8 cellular contexts compared by ENCODE assay signal in the genomic region with DNA sequence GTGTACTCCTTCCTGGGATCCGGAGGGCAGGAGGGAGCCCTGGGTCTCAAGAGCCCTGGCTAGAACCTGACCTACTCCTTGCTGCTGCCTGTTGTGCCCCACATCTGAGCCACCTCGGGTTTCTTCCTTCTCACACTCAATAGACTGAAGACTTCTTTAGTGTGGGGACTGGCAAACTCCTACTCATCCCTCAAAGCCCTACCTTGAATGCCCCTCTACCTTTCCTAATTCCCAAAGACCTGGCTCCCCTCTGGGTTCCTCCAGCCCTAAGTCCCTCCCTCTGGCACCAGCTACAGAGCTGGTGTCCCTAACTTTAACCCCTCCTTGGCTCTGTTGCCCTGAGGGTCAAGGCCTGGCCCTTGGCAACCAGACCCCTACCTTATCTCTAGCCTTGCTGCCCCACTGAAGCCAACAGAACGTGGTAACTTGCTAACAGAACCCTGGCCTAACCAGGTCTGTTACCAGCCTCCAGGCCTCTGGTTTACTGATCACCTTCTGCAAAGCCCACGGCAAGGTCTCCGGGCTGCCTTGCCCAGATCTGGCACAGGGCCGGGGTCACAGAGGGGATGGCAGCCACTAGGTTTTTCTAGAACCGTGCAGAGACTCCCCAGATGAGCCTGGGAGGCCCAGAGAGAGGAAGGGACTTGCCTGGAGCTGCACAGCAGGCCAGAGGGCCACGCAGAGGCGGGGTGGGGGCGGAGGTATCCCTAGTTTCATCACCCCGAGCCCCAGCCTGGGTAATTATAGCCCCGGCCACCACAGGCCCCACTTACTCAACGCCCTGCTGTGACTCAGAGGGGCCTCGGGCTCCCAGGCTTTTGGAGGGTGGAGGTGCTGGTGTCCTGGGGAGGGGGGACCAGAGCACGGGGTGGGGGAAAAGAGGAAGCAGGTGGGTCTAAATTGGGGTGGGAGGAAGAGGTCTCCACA. TPM values are rescaled to one million over a fixed set of nuclear protein-coding genes. Genes with fewer than 3 reads are reported as not detected.
DNase-seq lines count a peak whose midpoint lies in the region; ATAC-seq and TF ChIP-seq lines count a peak whose summit lies in the region.

No MANE protein-coding gene starts in this region.

- H3K36me3 Mint-ChIP-seq in Calu3 (ENCODE audit: insufficient read depth, unreplicated experiment) (peaks cover 82% of the 10 kb centered on the region), progenitor cell of endocrine pancreas (ENCODE audit: insufficient read depth) (peaks cover 26% of the 10 kb centered on the region)

- H3K36me3 ChIP-seq in PC-3 (ENCODE audit: low read depth, low read length), result peaks cover 9% of the 10 kb centered on the region

- H3K27me3 Mint-ChIP-seq in Calu3 (ENCODE audit: unreplicated experiment), result no peaks in the 10 kb centered on the region
- no peaks in the 10 kb centered on the region for H3K27me3 Mint-ChIP-seq in progenitor cell of endocrine pancreas

- H3K4me3 ChIP-seq in PC-3 (ENCODE audit: low read length), result peak overlapping the region; percentile 50

- no peak for TF ChIP-seq CTCF in Calu3 (IDR thresholded peaks at IDR 0.05; ENCODE audit: unreplicated experiment)
- TF ChIP-seq CTCF in PC-3 (conservative IDR thresholded peaks at IDR 0.05; ENCODE audit: low read depth, low read length), result no peak
- TF ChIP-seq CTCF in progenitor cell of endocrine pancreas (IDR thresholded peaks at IDR 0.05; ENCODE audit: unreplicated experiment), result no peak

- ATAC-seq in PC-3, result peak; percentile 47
- no peak for ATAC-seq in HG03159 (IDR thresholded peaks at IDR 0.05; ENCODE audit: unreplicated experiment)
- ATAC-seq in HG03460 (IDR thresholded peaks at IDR 0.05; ENCODE audit: unreplicated experiment), result no peak

- H3K27ac ChIP-seq in PC-3 (ENCODE audit: low read length), result peak overlapping the region; percentile 99
- H3K27ac ChIP-seq in epithelial cell of prostate, result peak overlapping the region; percentile 89

- H3K4me1 Mint-ChIP-seq in Calu3 (ENCODE audit: low read depth, unreplicated experiment) (peaks cover 35% of the 10 kb centered on the region), progenitor cell of endocrine pancreas (ENCODE audit: low read depth) (peaks cover 6% of the 10 kb centered on the region)

- H3K27ac Mint-ChIP-seq in Calu3 (ENCODE audit: unreplicated experiment) (peak overlapping the region; percentile 98), progenitor cell of endocrine pancreas (peak overlapping the region; percentile 80)

- POLR2A ChIA-PET in PC-3 (lab: Charles Lee; ENCODE audit: unreplicated experiment), result no interaction called here
- POLR2A ChIA-PET in HEK293T (lab: Yijun Ruan, JAX), result no interaction called here

- no peaks in the 10 kb centered on the region for H3K27me3 ChIP-seq in PC-3 (ENCODE audit: low read length)

- peaks cover 5% of the 10 kb centered on the region; the same call in 1 of the 2 replicates for H4K20me1 ChIP-seq in PC-3 (ENCODE audit: low read length)

- peak overlapping the region; percentile 80 for H3K4me2 ChIP-seq in PC-3 (ENCODE audit: low read length)

- intact Hi-C loops in Calu3 (cut with micrococcal nuclease; ENCODE audit: unreplicated experiment), result loop anchor here (10.0 kb wide), 1 partner anchor 133 kb away; a partner anchor contains a TSS
- intact Hi-C loops in PC-3 (cut with micrococcal nuclease), result no loop called here

- peak; percentile 69 for DNase-seq in Calu3
- DNase-seq in PC-3, result peak; percentile 63
- DNase-seq in epithelial cell of prostate (ENCODE audit: low read depth, low spot score), result no peak
- DNase-seq in progenitor cell of endocrine pancreas (ENCODE audit: low spot score, unreplicated experiment), result no peak
- no peak for DNase-seq in activated effector memory CD4-positive, alpha-beta T cell treated with anti-CD3 and anti-CD28 coated beads, Interleukin-2, amount 50 U/mL, for 16 hours
- DNase-seq in HEK293T (ENCODE audit: extremely low spot score), result no peak

- CTCF ChIA-PET in Calu3 (lab: Charles Lee), result interaction anchor here (0.6 kb wide), 4 partner anchors 12 to 1111 kb away, joined by 3 to 4 read pairs (median 3); no protein-coding TSS in a partner anchor
- CTCF ChIA-PET in PC-3 (lab: Charles Lee), result no interaction called here
- CTCF ChIA-PET in HEK293T (lab: Yijun Ruan, JAX), result no interaction called here

- no peaks in the 10 kb centered on the region for H3K9me2 ChIP-seq in PC-3 (replicated peaks; ENCODE audit: low read length)

- H3K9me3 Mint-ChIP-seq in Calu3 (ENCODE audit: low read depth, unreplicated experiment), result no peaks in the 10 kb centered on the region
- H3K9me3 Mint-ChIP-seq in progenitor cell of endocrine pancreas (ENCODE audit: low read depth), result no peaks in the 10 kb centered on the region

- H3K4me3 Mint-ChIP-seq in Calu3 (ENCODE audit: low read depth, unreplicated experiment) (peak overlapping the region; percentile 65), progenitor cell of endocrine pancreas (ENCODE audit: low read depth) (no peak overlapping the region)

- H3F3A ChIP-seq in PC-3 (ENCODE audit: low read length, unreplicated experiment), result no peaks in the 10 kb centered on the region

- H2AFZ ChIP-seq in PC-3 (ENCODE audit: low read length), result no peak overlapping the region

- H3K9ac ChIP-seq in PC-3 (ENCODE audit: low read length), result peak overlapping the region; percentile 93

- H3K79me2 ChIP-seq in PC-3 (ENCODE audit: low read length), result peaks cover 75% of the 10 kb centered on the region

- peaks cover 25% of the 10 kb centered on the region for H3K4me1 ChIP-seq in PC-3 (ENCODE audit: insufficient read depth, low read length)

- TSS peak; percentile 21 for BruUV-seq in Calu3 (replicated peaks; lab: Mats Ljungman, UMichigan)
- no TSS peak for BruUV-seq in PC-3 (replicated peaks; lab: Mats Ljungman, UMichigan)

- H3K9me3 ChIP-seq in PC-3 (ENCODE audit: low read length), result no peaks in the 10 kb centered on the region

TF ChIP-seq in HEK293T, 16 proteins besides CTCF, POLR2A, EP300 and RAD21:
- TF ChIP-seq CTBP1 (IDR thresholded peaks at IDR 0.05; ENCODE audit: borderline replicate concordance), result no peak
- TF ChIP-seq LEF1 (IDR thresholded peaks at IDR 0.05; ENCODE audit: borderline replicate concordance), result no peak
- TF ChIP-seq FOXA1 (IDR thresholded peaks at IDR 0.05), result no peak
- TF ChIP-seq SP1 (IDR thresholded peaks at IDR 0.05), result no peak
- no peak for TF ChIP-seq ZNF384 (IDR thresholded peaks at IDR 0.05)
- TF ChIP-seq ELF4 (IDR thresholded peaks at IDR 0.05), result no peak
- TF ChIP-seq HDGF (IDR thresholded peaks at IDR 0.05; ENCODE audit: borderline replicate concordance), result no peak
- no peak for TF ChIP-seq FOXM1 (IDR thresholded peaks at IDR 0.05; ENCODE audit: borderline replicate concordance)
- no peak for TF ChIP-seq L3MBTL2 (conservative IDR thresholded peaks at IDR 0.05)
- no peak for TF ChIP-seq BHLHE40 (IDR thresholded peaks at IDR 0.05; ENCODE audit: borderline replicate concordance)
- TF ChIP-seq, protein P1, sequence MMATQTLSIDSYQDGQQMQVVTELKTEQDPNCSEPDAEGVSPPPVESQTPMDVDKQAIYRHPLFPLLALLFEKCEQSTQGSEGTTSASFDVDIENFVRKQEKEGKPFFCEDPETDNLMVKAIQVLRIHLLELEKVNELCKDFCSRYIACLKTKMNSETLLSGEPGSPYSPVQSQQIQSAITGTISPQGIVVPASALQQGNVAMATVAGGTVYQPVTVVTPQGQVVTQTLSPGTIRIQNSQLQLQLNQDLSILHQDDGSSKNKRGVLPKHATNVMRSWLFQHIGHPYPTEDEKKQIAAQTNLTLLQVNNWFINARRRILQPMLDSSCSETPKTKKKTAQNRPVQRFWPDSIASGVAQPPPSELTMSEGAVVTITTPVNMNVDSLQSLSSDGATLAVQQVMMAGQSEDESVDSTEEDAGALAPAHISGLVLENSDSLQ (IDR thresholded peaks at IDR 0.05), result no peak
- no peak for TF ChIP-seq FOXK2 (IDR thresholded peaks at IDR 0.05)
- TF ChIP-seq SUZ12 (IDR thresholded peaks at IDR 0.05), result no peak
- no peak for TF ChIP-seq NFRKB (IDR thresholded peaks at IDR 0.05)
- TF ChIP-seq TARDBP (IDR thresholded peaks at IDR 0.05), result no peak
- TF ChIP-seq ARNT (IDR thresholded peaks at IDR 0.05), result no peak

RNA-seq across cellular contexts. Expression of a gene that starts 15.3 kb away (rescaled TPM):
- total RNA-seq in Calu3 (2022) (38.0 and 44.7 TPM in 2 replicates), PC-3 (2014; rRNA removed) (16.7 and 40.2 TPM in 2 replicates), progenitor cell of endocrine pancreas (18.4 and 19.1 TPM in 2 replicates)

RNA-seq across cellular contexts. Expression of a gene that starts 43.9 kb away (rescaled TPM):
- 29.3 and 35.7 TPM in 2 replicates for total RNA-seq in Calu3 (2022)
- total RNA-seq in PC-3 (2014; rRNA removed), result 21.0 and 26.5 TPM in 2 replicates
- 55.3 and 56.3 TPM in 2 replicates for total RNA-seq in progenitor cell of endocrine pancreas

Comparison
In these comparisons a context has a peak if more than half of its experiments do, and no peak if none do; other contexts are left out.
1. DNase-seq: peak in Calu3 (single experiment) and PC-3 (single experiment); none in epithelial cell of prostate (single experiment), progenitor cell of endocrine pancreas (single experiment), activated effector memory CD4-positive, alpha-beta T cell treated with anti-CD3 and anti-CD28 coated beads, Interleukin-2, amount 50 U/mL, for 16 hours (single experiment) and HEK293T (single experiment).